ENCODE assay signal across 8 cellular contexts in the genomic region with DNA sequence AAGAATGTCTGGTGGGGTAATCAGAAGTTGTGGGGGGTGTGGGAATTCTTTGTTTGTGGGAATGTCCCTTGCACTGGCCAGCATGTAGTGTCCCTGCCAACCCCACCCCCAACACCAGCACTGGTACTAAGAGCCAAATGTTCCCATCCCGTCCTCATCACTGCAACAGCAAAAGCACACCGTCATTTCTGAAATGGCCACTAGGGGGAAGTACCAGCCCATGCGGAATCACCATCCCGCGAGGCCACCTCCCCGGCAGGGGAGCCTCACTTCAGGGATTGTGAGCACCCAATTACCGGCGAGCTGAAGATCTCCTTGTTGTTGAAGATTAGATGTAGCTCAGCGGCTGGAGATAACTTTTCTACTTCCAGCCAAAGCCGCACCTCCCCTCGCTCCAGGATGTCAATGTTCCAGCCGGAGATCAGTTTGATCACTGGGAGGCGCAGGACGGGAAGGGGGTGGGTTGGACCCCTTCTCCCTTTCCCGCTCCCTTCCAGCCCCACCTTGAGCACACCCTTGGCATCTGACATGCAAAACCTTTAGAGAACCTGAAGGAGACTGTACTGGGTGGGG. TPM values are rescaled to one million over a fixed set of nuclear protein-coding genes. Genes with fewer than 3 reads are reported as not detected.
DNase-seq lines count a peak whose midpoint lies in the region; ATAC-seq and TF ChIP-seq lines count a peak whose summit lies in the region.

No MANE protein-coding gene starts in this region.

- H3K27ac ChIP-seq in C4-2B = no peak overlapping the region
- H3K27ac ChIP-seq in dorsolateral prefrontal cortex = no peak overlapping the region
- H3K27ac ChIP-seq in lower lobe of right lung = no peak overlapping the region

- no peaks in the 10 kb centered on the region for H3K36me3 ChIP-seq in lower lobe of right lung

- H3K9me3 ChIP-seq in lower lobe of right lung = no peaks in the 10 kb centered on the region

- no peak overlapping the region for H3K4me3 ChIP-seq in dorsolateral prefrontal cortex
- no peak overlapping the region for H3K4me3 ChIP-seq in lower lobe of right lung

- DNase-seq in NCI-H526 treated with DMSO at 0.1 percent for 48 hours (lab: John Stamatoyannopoulos, UW) (peak; percentile 46), dorsolateral prefrontal cortex (peak; percentile 41 to 82 (median 74)), lower lobe of right lung (peak; percentile 73)
- DNase-seq in activated CD4-positive, alpha-beta T cell treated with anti-CD3 and anti-CD28 coated beads, Interleukin-2, amount 50 U/mL, for 1 hour = peak; percentile 65
- DNase-seq in stimulated activated CD8-positive, alpha-beta memory T cell treated with anti-CD3 and anti-CD28 coated beads, Interleukin-12 subunit alpha, Interleukin-12 subunit beta, amount 100 ng/mL, for 1 hour (ENCODE audit: low read depth) = peak; percentile 62

- peaks cover 5% of the 10 kb centered on the region for H3K4me1 ChIP-seq in lower lobe of right lung

- H3K27me3 ChIP-seq in dorsolateral prefrontal cortex (peaks cover 0 to 3% (median 0%) of the 10 kb centered on the region in 45 donors), lower lobe of right lung (ENCODE audit: low read depth) (no peaks in the 10 kb centered on the region)

- peak; percentile 84 for TF ChIP-seq CTCF in C4-2B (conservative IDR thresholded peaks at IDR 0.05)
- peak; percentile 69 to 91 (median 84) for TF ChIP-seq CTCF in dorsolateral prefrontal cortex (IDR thresholded peaks at IDR 0.05 in 54 of 56, conservative IDR thresholded peaks at IDR 0.05 in 2 of 56; ENCODE audit: low read depth in 1 of 56, partially characterized antibody in 56 of 56)
- TF ChIP-seq CTCF in lower lobe of right lung (IDR thresholded peaks at IDR 0.05) = peak; percentile 82

- intact Hi-C loops in dorsolateral prefrontal cortex (cut with DNase I) = loop anchor here in 1 of 2 donors (5.0 kb wide), 1 partner anchor 321 kb away; no protein-coding TSS in a partner anchor
- intact Hi-C loops in lower lobe of right lung (cut with DNase I) = no loop called here

- ATAC-seq in HG02938 (IDR thresholded peaks at IDR 0.05; ENCODE audit: unreplicated experiment) = peak; percentile 70
- peak; percentile 88 to 90 for ATAC-seq in lower lobe of right lung
- ATAC-seq in GM21367 (IDR thresholded peaks at IDR 0.05; ENCODE audit: unreplicated experiment) = no peak

RNA-seq across cellular contexts. Expression of a gene that starts 41.0 kb away (rescaled TPM):
- total RNA-seq in dorsolateral prefrontal cortex (under 1 TPM in 34 of 120 experiments, not detected in 86; 0.06 to 0.53 (median 0.14) TPM), lower lobe of right lung (0.15 TPM)
